Comparison of ENCODE assay signal across 10 cellular contexts in genomic region chr1:29290414-29290980, GRCh38. TPM values are rescaled to one million over a fixed set of nuclear protein-coding genes. Genes with fewer than 3 reads are reported as not detected.
"Had no signal": no experiment of that assay in that cellular context is flagged by ENCODE, and none has a peak within 500 bp of the region (broad histone marks: within the 10 kb centered on the region; RNA-seq: fewer than 3 reads in every experiment).

No MANE protein-coding gene starts in this region.

- ATAC-seq: gastroesophageal sphincter, pancreas, T-helper 17 cell had no signal

- DNase-seq: activated CD4-positive, alpha-beta T cell treated with anti-CD3 and anti-CD28 coated beads, Interleukin-2, amount 50 U/mL, for 1 hour; amygdala; mesendoderm; T-helper 17 cell; thyroid gland had no signal

- H3K9me3 ChIP-seq: gastroesophageal sphincter, pancreas, thyroid gland, vagina had no signal

- H3K4me3 Mint-ChIP-seq: activated naive CD4-positive, alpha-beta T cell treated with anti-CD3 and anti-CD28 coated beads, Interleukin-2, amount 50 U/mL, for 24 hours; neural progenitor cell; T-helper 17 cell had no signal

- H3K36me3 ChIP-seq: pancreas, thyroid gland had no signal

- H3K36me3 Mint-ChIP-seq: activated naive CD4-positive, alpha-beta T cell treated with anti-CD3 and anti-CD28 coated beads, Interleukin-2, amount 50 U/mL, for 24 hours had no signal

- H3K4me1 ChIP-seq: neural progenitor cell, pancreas, thyroid gland, vagina had no signal

- H3K27ac ChIP-seq: gastroesophageal sphincter, neural progenitor cell, pancreas, thyroid gland, vagina had no signal

- H3K27me3 ChIP-seq: gastroesophageal sphincter, neural progenitor cell, pancreas, thyroid gland, vagina had no signal

- H3K4me3 ChIP-seq: gastroesophageal sphincter, neural progenitor cell, pancreas, thyroid gland, vagina had no signal

- H3K9me3 Mint-ChIP-seq: activated naive CD4-positive, alpha-beta T cell treated with anti-CD3 and anti-CD28 coated beads, Interleukin-2, amount 50 U/mL, for 24 hours; neural progenitor cell had no signal

- H3K27me3 Mint-ChIP-seq: activated naive CD4-positive, alpha-beta T cell treated with anti-CD3 and anti-CD28 coated beads, Interleukin-2, amount 50 U/mL, for 24 hours had no signal

- H3K4me1 Mint-ChIP-seq: activated naive CD4-positive, alpha-beta T cell treated with anti-CD3 and anti-CD28 coated beads, Interleukin-2, amount 50 U/mL, for 24 hours had no signal

- H3K9ac ChIP-seq: neural progenitor cell had no signal

- H3K27ac Mint-ChIP-seq: activated naive CD4-positive, alpha-beta T cell treated with anti-CD3 and anti-CD28 coated beads, Interleukin-2, amount 50 U/mL, for 24 hours; T-helper 17 cell had no signal

RNA-seq across cellular contexts. Expression of gene PTPRU, which starts 54.2 kb away (rescaled TPM):
- total RNA-seq: T-helper 17 cell had no signal
